1 cellular context compared by ENCODE assay signal in the genomic region with DNA sequence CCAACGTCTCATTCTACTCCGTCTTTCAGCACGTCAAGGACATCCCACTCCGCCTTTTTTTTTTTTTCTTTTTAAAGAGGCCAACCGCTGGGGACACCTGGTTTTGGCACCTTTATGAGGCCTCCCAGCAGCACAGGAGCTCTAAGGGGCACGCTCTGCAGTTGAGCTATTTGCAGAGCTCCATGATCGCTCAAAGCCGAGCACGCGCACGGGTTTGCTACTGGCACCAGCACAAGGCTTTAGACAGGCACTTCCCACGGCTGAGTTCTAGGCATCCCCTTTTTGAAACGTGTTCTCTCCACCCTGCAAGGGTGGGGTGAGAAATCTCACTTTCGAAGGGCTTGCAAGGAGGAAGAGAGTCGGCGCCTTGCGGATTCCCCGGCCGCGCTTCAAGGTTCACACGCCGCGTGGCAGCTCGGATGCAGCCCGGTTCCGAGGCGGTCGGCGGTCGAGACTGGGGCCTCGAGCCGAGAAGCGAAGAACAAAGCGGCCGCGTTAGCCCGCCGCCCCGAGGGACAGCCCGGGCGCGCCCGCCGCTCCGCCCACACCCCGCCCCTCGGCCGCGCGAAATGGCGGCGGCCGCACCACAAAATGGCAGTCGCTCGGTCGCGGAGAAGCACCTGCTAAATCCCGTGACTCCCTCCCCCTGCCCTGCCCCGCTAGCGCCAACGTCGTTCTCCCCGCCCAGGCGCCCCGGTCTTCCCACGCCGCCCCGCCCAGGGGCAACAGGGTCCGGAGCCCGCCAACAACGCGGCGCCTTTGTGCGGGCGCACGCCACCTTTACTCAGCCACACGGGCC.
TF ChIP-seq lines count a peak whose summit lies in the region.

No MANE protein-coding gene starts in this region.

TF ChIP-seq in K562, 482 proteins besides CTCF, POLR2A, EP300 and RAD21 (continued from another document and continues in another):
- TF ChIP-seq, protein P1, sequence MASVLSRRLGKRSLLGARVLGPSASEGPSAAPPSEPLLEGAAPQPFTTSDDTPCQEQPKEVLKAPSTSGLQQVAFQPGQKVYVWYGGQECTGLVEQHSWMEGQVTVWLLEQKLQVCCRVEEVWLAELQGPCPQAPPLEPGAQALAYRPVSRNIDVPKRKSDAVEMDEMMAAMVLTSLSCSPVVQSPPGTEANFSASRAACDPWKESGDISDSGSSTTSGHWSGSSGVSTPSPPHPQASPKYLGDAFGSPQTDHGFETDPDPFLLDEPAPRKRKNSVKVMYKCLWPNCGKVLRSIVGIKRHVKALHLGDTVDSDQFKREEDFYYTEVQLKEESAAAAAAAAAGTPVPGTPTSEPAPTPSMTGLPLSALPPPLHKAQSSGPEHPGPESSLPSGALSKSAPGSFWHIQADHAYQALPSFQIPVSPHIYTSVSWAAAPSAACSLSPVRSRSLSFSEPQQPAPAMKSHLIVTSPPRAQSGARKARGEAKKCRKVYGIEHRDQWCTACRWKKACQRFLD (CRISPR knock-in tag; IDR thresholded peaks at IDR 0.05): peak; percentile 95
- TF ChIP-seq MIER1 (IDR thresholded peaks at IDR 0.05; ENCODE audit: low read depth): 0 out of 2 replicates have a peak, but pooled peaks have one; percentile 42
- TF ChIP-seq HMGN3 (IDR thresholded peaks at IDR 0.05; ENCODE audit: borderline replicate concordance, extremely low read depth, insufficient read length, low read depth, low read length): peak; percentile 97
- peak; percentile 22; the same call in 1 of the 2 replicates for TF ChIP-seq KLF16 (IDR thresholded peaks at IDR 0.05)
- peak; percentile 42; the same call in 1 of the 2 replicates for TF ChIP-seq SMARCE1 (IDR thresholded peaks at IDR 0.05)
- no peak for TF ChIP-seq ZNF77 (CRISPR knock-in tag; IDR thresholded peaks at IDR 0.05)
- peak; percentile 99 for TF ChIP-seq L3MBTL2 (IDR thresholded peaks at IDR 0.05)
- no peak for TF ChIP-seq ZNF780A (CRISPR knock-in tag; IDR thresholded peaks at IDR 0.05)
- no peak for TF ChIP-seq PTBP1 (IDR thresholded peaks at IDR 0.05; ENCODE audit: low read depth, low read length)
- peak; percentile 46 for TF ChIP-seq RBM25 (IDR thresholded peaks at IDR 0.05; ENCODE audit: low read depth, low read length, severe bottlenecking)
- TF ChIP-seq ADNP (tag; IDR thresholded peaks at IDR 0.05): no peak
- no peak for TF ChIP-seq ZNF146 (CRISPR knock-in tag; IDR thresholded peaks at IDR 0.05; ENCODE audit: unreplicated experiment)
- TF ChIP-seq POLR2G (IDR thresholded peaks at IDR 0.05; ENCODE audit: low read depth, low read length): peak; percentile 94
- peak; percentile 60 for TF ChIP-seq MYNN (IDR thresholded peaks at IDR 0.05)
- TF ChIP-seq MYNN (CRISPR knock-in tag; IDR thresholded peaks at IDR 0.05): no peak
- TF ChIP-seq, protein P2, sequence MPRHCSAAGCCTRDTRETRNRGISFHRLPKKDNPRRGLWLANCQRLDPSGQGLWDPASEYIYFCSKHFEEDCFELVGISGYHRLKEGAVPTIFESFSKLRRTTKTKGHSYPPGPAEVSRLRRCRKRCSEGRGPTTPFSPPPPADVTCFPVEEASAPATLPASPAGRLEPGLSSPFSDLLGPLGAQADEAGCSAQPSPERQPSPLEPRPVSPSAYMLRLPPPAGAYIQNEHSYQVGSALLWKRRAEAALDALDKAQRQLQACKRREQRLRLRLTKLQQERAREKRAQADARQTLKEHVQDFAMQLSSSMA (CRISPR knock-in tag; IDR thresholded peaks at IDR 0.05): peak; percentile 73; the same call in 1 of the 2 replicates
- TF ChIP-seq ZSCAN29 (IDR thresholded peaks at IDR 0.05): 0 out of 2 replicates have a peak, but pooled peaks have one; percentile 70
- peak; percentile 14 for TF ChIP-seq FOS (IDR thresholded peaks at IDR 0.05; ENCODE audit: extremely low read depth, insufficient read length)
- 0 out of 2 replicates have a peak, but pooled peaks have one; percentile 13 for TF ChIP-seq NFE2 (IDR thresholded peaks at IDR 0.05; ENCODE audit: low read depth)
- no peak for TF ChIP-seq SLC30A9 (CRISPR knock-in tag; IDR thresholded peaks at IDR 0.05)
- TF ChIP-seq ZNF347 (CRISPR knock-in tag; IDR thresholded peaks at IDR 0.05; ENCODE audit: low read depth): no peak
- peak; percentile 79 for TF ChIP-seq EGR1 (conservative IDR thresholded peaks at IDR 0.05)
- TF ChIP-seq, protein P3, sequence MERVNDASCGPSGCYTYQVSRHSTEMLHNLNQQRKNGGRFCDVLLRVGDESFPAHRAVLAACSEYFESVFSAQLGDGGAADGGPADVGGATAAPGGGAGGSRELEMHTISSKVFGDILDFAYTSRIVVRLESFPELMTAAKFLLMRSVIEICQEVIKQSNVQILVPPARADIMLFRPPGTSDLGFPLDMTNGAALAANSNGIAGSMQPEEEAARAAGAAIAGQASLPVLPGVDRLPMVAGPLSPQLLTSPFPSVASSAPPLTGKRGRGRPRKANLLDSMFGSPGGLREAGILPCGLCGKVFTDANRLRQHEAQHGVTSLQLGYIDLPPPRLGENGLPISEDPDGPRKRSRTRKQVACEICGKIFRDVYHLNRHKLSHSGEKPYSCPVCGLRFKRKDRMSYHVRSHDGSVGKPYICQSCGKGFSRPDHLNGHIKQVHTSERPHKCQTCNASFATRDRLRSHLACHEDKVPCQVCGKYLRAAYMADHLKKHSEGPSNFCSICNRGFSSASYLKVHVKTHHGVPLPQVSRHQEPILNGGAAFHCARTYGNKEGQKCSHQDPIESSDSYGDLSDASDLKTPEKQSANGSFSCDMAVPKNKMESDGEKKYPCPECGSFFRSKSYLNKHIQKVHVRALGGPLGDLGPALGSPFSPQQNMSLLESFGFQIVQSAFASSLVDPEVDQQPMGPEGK (CRISPR knock-in tag; IDR thresholded peaks at IDR 0.05; ENCODE audit: borderline replicate concordance): no peak
- TF ChIP-seq POLR2B (IDR thresholded peaks at IDR 0.05; ENCODE audit: low read depth, partially characterized antibody): peak; percentile 77
- TF ChIP-seq MECOM (CRISPR knock-in tag; IDR thresholded peaks at IDR 0.05): no peak
- TF ChIP-seq BRD4 (IDR thresholded peaks at IDR 0.05): peak; percentile 92; the same call in 1 of the 2 replicates
- no peak; the same call in 1 of the 2 replicates for TF ChIP-seq MEF2D (tag; conservative IDR thresholded peaks at IDR 0.05; ENCODE audit: low read depth)
- TF ChIP-seq, protein P4, sequence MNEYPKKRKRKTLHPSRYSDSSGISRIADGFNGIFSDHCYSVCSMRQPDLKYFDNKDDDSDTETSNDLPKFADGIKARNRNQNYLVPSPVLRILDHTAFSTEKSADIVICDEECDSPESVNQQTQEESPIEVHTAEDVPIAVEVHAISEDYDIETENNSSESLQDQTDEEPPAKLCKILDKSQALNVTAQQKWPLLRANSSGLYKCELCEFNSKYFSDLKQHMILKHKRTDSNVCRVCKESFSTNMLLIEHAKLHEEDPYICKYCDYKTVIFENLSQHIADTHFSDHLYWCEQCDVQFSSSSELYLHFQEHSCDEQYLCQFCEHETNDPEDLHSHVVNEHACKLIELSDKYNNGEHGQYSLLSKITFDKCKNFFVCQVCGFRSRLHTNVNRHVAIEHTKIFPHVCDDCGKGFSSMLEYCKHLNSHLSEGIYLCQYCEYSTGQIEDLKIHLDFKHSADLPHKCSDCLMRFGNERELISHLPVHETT (CRISPR knock-in tag; conservative IDR thresholded peaks at IDR 0.05 in 1 of 2, IDR thresholded peaks at IDR 0.05 in 1 of 2): peak in 1 of 2 experiments; percentile 98; a peak in 2 of 4 replicates
- no peak for TF ChIP-seq RBM15 (IDR thresholded peaks at IDR 0.05; ENCODE audit: insufficient read depth, low read length)
- no peak for TF ChIP-seq TOE1 (IDR thresholded peaks at IDR 0.05; ENCODE audit: borderline replicate concordance)
- TF ChIP-seq TOE1 (CRISPR knock-in tag; IDR thresholded peaks at IDR 0.05; ENCODE audit: borderline replicate concordance, low read depth): peak; percentile 3; the same call in 1 of the 2 replicates
- TF ChIP-seq FOXJ2 (tag; IDR thresholded peaks at IDR 0.05): no peak
- no peak for TF ChIP-seq NFE2L1 (tag; IDR thresholded peaks at IDR 0.05; ENCODE audit: borderline replicate concordance, low read depth)
- TF ChIP-seq, protein P5, sequence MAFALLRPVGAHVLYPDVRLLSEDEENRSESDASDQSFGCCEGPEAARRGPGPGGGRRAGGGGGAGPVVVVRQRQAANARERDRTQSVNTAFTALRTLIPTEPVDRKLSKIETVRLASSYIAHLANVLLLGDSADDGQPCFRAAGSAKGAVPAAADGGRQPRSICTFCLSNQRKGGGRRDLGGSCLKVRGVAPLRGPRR (CRISPR knock-in tag; IDR thresholded peaks at IDR 0.05): 0 out of 2 replicates have a peak, but pooled peaks have one; percentile 10
- TF ChIP-seq NR2C2 (CRISPR knock-in tag; IDR thresholded peaks at IDR 0.05): peak; percentile 53; the same call in 1 of the 2 replicates
- TF ChIP-seq NR2C2 (tag; IDR thresholded peaks at IDR 0.05): no peak; the same call in none of the 2 replicates
- peak; percentile 87; the same call in 1 of the 2 replicates for TF ChIP-seq HDAC8 (tag; IDR thresholded peaks at IDR 0.05)
- TF ChIP-seq, protein P6, sequence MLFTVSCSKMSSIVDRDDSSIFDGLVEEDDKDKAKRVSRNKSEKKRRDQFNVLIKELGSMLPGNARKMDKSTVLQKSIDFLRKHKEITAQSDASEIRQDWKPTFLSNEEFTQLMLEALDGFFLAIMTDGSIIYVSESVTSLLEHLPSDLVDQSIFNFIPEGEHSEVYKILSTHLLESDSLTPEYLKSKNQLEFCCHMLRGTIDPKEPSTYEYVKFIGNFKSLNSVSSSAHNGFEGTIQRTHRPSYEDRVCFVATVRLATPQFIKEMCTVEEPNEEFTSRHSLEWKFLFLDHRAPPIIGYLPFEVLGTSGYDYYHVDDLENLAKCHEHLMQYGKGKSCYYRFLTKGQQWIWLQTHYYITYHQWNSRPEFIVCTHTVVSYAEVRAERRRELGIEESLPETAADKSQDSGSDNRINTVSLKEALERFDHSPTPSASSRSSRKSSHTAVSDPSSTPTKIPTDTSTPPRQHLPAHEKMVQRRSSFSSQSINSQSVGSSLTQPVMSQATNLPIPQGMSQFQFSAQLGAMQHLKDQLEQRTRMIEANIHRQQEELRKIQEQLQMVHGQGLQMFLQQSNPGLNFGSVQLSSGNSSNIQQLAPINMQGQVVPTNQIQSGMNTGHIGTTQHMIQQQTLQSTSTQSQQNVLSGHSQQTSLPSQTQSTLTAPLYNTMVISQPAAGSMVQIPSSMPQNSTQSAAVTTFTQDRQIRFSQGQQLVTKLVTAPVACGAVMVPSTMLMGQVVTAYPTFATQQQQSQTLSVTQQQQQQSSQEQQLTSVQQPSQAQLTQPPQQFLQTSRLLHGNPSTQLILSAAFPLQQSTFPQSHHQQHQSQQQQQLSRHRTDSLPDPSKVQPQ (CRISPR knock-in tag; IDR thresholded peaks at IDR 0.05; ENCODE audit: borderline replicate concordance): no peak
- TF ChIP-seq, protein P7, sequence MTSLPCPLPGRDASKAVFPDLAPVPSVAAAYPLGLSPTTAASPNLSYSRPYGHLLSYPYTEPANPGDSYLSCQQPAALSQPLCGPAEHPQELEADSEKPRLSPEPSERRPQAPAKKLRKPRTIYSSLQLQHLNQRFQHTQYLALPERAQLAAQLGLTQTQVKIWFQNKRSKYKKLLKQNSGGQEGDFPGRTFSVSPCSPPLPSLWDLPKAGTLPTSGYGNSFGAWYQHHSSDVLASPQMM (CRISPR knock-in tag; IDR thresholded peaks at IDR 0.05): no peak
- no peak; the same call in none of the 2 replicates for TF ChIP-seq ZNF24 (IDR thresholded peaks at IDR 0.05)
- peak; percentile 93 to 97 for TF ChIP-seq MAZ (CRISPR knock-in tag; conservative IDR thresholded peaks at IDR 0.05 in 1 of 2, IDR thresholded peaks at IDR 0.05 in 1 of 2)
- TF ChIP-seq RBM22 (IDR thresholded peaks at IDR 0.05; ENCODE audit: low read depth, low read length, poor library complexity, severe bottlenecking): no peak
- TF ChIP-seq, protein P8, sequence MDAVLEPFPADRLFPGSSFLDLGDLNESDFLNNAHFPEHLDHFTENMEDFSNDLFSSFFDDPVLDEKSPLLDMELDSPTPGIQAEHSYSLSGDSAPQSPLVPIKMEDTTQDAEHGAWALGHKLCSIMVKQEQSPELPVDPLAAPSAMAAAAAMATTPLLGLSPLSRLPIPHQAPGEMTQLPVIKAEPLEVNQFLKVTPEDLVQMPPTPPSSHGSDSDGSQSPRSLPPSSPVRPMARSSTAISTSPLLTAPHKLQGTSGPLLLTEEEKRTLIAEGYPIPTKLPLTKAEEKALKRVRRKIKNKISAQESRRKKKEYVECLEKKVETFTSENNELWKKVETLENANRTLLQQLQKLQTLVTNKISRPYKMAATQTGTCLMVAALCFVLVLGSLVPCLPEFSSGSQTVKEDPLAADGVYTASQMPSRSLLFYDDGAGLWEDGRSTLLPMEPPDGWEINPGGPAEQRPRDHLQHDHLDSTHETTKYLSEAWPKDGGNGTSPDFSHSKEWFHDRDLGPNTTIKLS (IDR thresholded peaks at IDR 0.05; ENCODE audit: borderline replicate concordance, low read depth): peak; percentile 85; the same call in 1 of the 2 replicates
- peak; percentile 78 for TF ChIP-seq MTA3 (IDR thresholded peaks at IDR 0.05; ENCODE audit: borderline replicate concordance)
- no peak for TF ChIP-seq ZNF23 (CRISPR knock-in tag; IDR thresholded peaks at IDR 0.05)
- TF ChIP-seq ZNF695 (CRISPR knock-in tag; IDR thresholded peaks at IDR 0.05): no peak; the same call in 1 of the 2 replicates
- TF ChIP-seq ERF (CRISPR knock-in tag; IDR thresholded peaks at IDR 0.05): peak; percentile 93
